In genomic region chr1:166159656-166160055, GRCh38 we compare ENCODE assay signal across 28 cellular contexts. TPM values are rescaled to one million over a fixed set of nuclear protein-coding genes. Genes with fewer than 3 reads are reported as not detected.
"Had no signal": no experiment of that assay in that cellular context is flagged by ENCODE, and none has a peak within 500 bp of the region (broad histone marks: within the 10 kb centered on the region; RNA-seq: fewer than 3 reads in every experiment).

No MANE protein-coding gene starts in this region.

- ATAC-seq: heart left ventricle; left colon; left lung; lower lobe of right lung; natural killer cell; right cardiac atrium; sciatic nerve; stimulated activated effector memory CD8-positive, alpha-beta T cell treated with anti-CD3 and anti-CD28 coated beads, Interleukin-12 subunit alpha, Interleukin-12 subunit beta, amount 100 ng/mL, for 72 hours had no signal

- H3K27ac Mint-ChIP-seq: immature natural killer cell; mesothelial cell of epicardium; natural killer cell; nephron progenitor cell; stimulated activated effector memory CD8-positive, alpha-beta T cell treated with anti-CD3 and anti-CD28 coated beads, Interleukin-12 subunit alpha, Interleukin-12 subunit beta, amount 100 ng/mL, for 72 hours; stimulated activated naive CD8-positive, alpha-beta T cell treated with anti-CD3 and anti-CD28 coated beads, Interleukin-15, Interleukin-2, amounts not matched to agents 100 ng/mL and 50 ng/mL, for 24 hours; type B pancreatic cell had no signal

- H3K4me1 Mint-ChIP-seq: immature natural killer cell; mesothelial cell of epicardium; natural killer cell; nephron progenitor cell; stimulated activated effector memory CD8-positive, alpha-beta T cell treated with anti-CD3 and anti-CD28 coated beads, Interleukin-12 subunit alpha, Interleukin-12 subunit beta, amount 100 ng/mL, for 72 hours had no signal

- H3K4me3 Mint-ChIP-seq: immature natural killer cell; mesothelial cell of epicardium; naive B cell; natural killer cell; nephron progenitor cell; stimulated activated effector memory CD8-positive, alpha-beta T cell treated with anti-CD3 and anti-CD28 coated beads, Interleukin-12 subunit alpha, Interleukin-12 subunit beta, amount 100 ng/mL, for 72 hours; stimulated activated naive CD8-positive, alpha-beta T cell treated with anti-CD3 and anti-CD28 coated beads, Interleukin-15, Interleukin-2, amounts not matched to agents 100 ng/mL and 50 ng/mL, for 24 hours; type B pancreatic cell had no signal

- H3K36me3 ChIP-seq: heart left ventricle, left lung, lower lobe of right lung, ovary, prostate gland, spleen, suprapubic skin, thoracic aorta, tibial nerve had no signal

- H3K36me3 Mint-ChIP-seq: immature natural killer cell; mesothelial cell of epicardium; natural killer cell; stimulated activated effector memory CD8-positive, alpha-beta T cell treated with anti-CD3 and anti-CD28 coated beads, Interleukin-12 subunit alpha, Interleukin-12 subunit beta, amount 100 ng/mL, for 72 hours; type B pancreatic cell had no signal

- H3K9me3 ChIP-seq: heart left ventricle, left lung, lower lobe of right lung, ovary, prostate gland, spleen, suprapubic skin, thoracic aorta, tibial nerve had no signal

- H3K27me3 ChIP-seq: ovary, suprapubic skin, tibial nerve had no signal

- H3K4me1 ChIP-seq: left lung, prostate gland had no signal

- DNase-seq: heart left ventricle; hypothalamus; immature natural killer cell; kidney; left colon; left lung; lower lobe of right lung; mammary epithelial cell; mesenchymal stem cell; naive B cell; natural killer cell; nephron progenitor cell; ovary; retina; right cardiac atrium; spleen; stimulated activated CD4-positive, alpha-beta T cell treated with anti-CD3 and anti-CD28 coated beads, Interleukin-4, amount 100 ng/mL, for 24 hours; stimulated activated naive CD4-positive, alpha-beta T cell had no signal

- H3K27ac ChIP-seq: heart left ventricle, left lung, lower lobe of right lung, ovary, prostate gland, skin epidermis, spleen, suprapubic skin, thoracic aorta, tibial nerve had no signal

- H3K9me3 Mint-ChIP-seq: mesothelial cell of epicardium; nephron progenitor cell; stimulated activated effector memory CD8-positive, alpha-beta T cell treated with anti-CD3 and anti-CD28 coated beads, Interleukin-12 subunit alpha, Interleukin-12 subunit beta, amount 100 ng/mL, for 72 hours; stimulated activated naive CD8-positive, alpha-beta T cell treated with anti-CD3 and anti-CD28 coated beads, Interleukin-15, Interleukin-2, amounts not matched to agents 100 ng/mL and 50 ng/mL, for 24 hours; type B pancreatic cell had no signal

- H3K4me3 ChIP-seq: heart left ventricle, left lung, lower lobe of right lung, ovary, prostate gland, skin epidermis, spleen, suprapubic skin, thoracic aorta, tibial nerve had no signal

RNA-seq across cellular contexts. Expression of gene FAM78B, which starts 7.1 kb away (rescaled TPM):
- total RNA-seq: natural killer cell had no signal
- polyA plus RNA-seq: immature natural killer cell had no signal
